In genomic region chr4:104750008-104750407, GRCh38 we compare ENCODE assay signal across 34 cellular contexts.
"Had no signal": no experiment of that assay in that cellular context is flagged by ENCODE, and none has a peak within 500 bp of the region (broad histone marks: within the 10 kb centered on the region; RNA-seq: fewer than 3 reads in every experiment).

No MANE protein-coding gene starts in this region.

- FAIRE-seq: bronchial epithelial cell, RCC 7860 had no signal

- H3K36me3 ChIP-seq: WERI-Rb-1 had no signal

- H3K9ac ChIP-seq: KMS-11 had no signal

- H3K27ac ChIP-seq: KMS-11, PC-9, RWPE1, WERI-Rb-1 had no signal

- ATAC-seq: activated CD8-positive, alpha-beta memory T cell treated with anti-CD3 and anti-CD28 coated beads, Interleukin-2, amount 10 ng/mL, durations not matched to agents 7 days and 5 days; activated naive CD8-positive, alpha-beta T cell treated with anti-CD3 and anti-CD28 coated beads, Interleukin-2, amount 50 U/mL, for 24 hours; Right ventricle myocardium inferior; SK-N-SH treated with all-trans-retinoic acid at 6 μM for 48 hours had no signal

- H3K4me2 ChIP-seq: KMS-11, PC-9 had no signal

- H3K4me3 ChIP-seq: PC-9 had no signal

- H2AFZ ChIP-seq: PC-9 had no signal

- DNase-seq: activated CD4-positive, alpha-beta memory T cell treated with anti-CD3 and anti-CD28 coated beads, Interleukin-2, amount 10 ng/mL, durations not matched to agents 7 days and 5 days; activated CD4-positive, alpha-beta T cell treated with anti-CD3 and anti-CD28 coated beads for 1 hour; activated CD4-positive, alpha-beta T cell treated with anti-CD3 and anti-CD28 coated beads for 48 hours; activated CD4-positive, CD25-positive, alpha-beta regulatory T cell; activated CD8-positive, alpha-beta memory T cell treated with anti-CD3 and anti-CD28 coated beads for 24 hours; activated CD8-positive, alpha-beta memory T cell treated with anti-CD3 and anti-CD28 coated beads, Interleukin-2, amount 10 ng/mL, durations not matched to agents 7 days and 5 days; activated CD8-positive, alpha-beta memory T cell treated with anti-CD3 and anti-CD28 coated beads, Interleukin-2, amount 50 U/mL, for 48 hours; activated effector memory CD4-positive, alpha-beta T cell treated with Interleukin-2 at 50 U/mL for 16 hours; activated naive CD4-positive, alpha-beta T cell treated with anti-CD3 and anti-CD28 coated beads, Interleukin-2, amount 10 ng/mL, durations not matched to agents 7 days and 5 days; activated naive CD8-positive, alpha-beta T cell treated with anti-CD3 and anti-CD28 coated beads, Interleukin-2, amount 50 U/mL, for 24 hours; activated T-cell treated with anti-CD3 and anti-CD28 coated beads, Interleukin-2, amount 50 U/mL, for 48 hours; anterior cingulate cortex; caudate nucleus; cerebellar nuclear complex; MM.1S; MV-4-11; NCI-H1092; NCI-H1436 treated with DMSO at 0.1 percent for 48 hours; NCI-H1694 treated with DMSO at 0.1 percent for 48 hours; NCI-H2081; NCI-H226; NCI-H446 treated with DMSO at 0.1 percent for 48 hours; NCI-H524 treated with DMSO at 0.1 percent for 48 hours; NCI-H774; PC-9; SIG-M5; T1000; WERI-Rb-1 had no signal
